Comparison of ENCODE assay signal across 1 cellular context in the genomic region with DNA sequence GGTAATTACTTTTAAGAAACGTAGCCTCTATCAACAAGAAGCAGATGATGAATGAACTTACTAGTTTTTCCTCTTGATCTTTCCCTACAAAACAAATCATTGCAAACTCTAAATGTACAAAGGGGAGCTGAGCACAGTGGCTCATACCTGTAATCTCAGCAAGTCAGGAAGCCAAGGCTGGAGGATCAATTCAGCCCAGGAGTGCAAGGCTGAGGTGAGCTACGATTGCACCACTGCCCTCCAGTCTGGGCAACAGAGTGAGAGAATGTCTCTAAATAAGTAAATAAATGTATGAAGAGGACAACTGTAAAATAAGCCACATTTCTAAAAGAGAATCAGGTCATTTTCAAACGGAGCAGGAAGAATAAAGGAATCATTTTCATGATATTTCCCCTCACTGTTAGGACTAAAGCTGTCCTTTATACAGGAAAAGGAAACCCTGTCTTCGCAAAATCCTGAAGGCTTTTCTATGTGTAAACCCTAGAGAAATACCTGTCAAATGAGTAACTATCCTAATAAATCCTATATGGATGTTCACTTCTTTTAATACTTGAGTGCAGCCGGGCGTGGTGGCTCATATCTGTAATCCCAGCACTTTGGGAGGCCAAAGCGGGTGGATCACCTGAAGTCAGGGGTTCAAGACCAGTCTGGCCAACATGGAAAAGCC.
TF ChIP-seq lines count a peak whose summit lies in the region.

No MANE protein-coding gene starts in this region.

TF ChIP-seq in WTC11, 78 proteins besides CTCF, POLR2A, EP300 and RAD21 (continued from another document):
- TF ChIP-seq HMGXB4 (CRISPR knock-in tag; IDR thresholded peaks at IDR 0.05), result no peak
- TF ChIP-seq, protein P1, sequence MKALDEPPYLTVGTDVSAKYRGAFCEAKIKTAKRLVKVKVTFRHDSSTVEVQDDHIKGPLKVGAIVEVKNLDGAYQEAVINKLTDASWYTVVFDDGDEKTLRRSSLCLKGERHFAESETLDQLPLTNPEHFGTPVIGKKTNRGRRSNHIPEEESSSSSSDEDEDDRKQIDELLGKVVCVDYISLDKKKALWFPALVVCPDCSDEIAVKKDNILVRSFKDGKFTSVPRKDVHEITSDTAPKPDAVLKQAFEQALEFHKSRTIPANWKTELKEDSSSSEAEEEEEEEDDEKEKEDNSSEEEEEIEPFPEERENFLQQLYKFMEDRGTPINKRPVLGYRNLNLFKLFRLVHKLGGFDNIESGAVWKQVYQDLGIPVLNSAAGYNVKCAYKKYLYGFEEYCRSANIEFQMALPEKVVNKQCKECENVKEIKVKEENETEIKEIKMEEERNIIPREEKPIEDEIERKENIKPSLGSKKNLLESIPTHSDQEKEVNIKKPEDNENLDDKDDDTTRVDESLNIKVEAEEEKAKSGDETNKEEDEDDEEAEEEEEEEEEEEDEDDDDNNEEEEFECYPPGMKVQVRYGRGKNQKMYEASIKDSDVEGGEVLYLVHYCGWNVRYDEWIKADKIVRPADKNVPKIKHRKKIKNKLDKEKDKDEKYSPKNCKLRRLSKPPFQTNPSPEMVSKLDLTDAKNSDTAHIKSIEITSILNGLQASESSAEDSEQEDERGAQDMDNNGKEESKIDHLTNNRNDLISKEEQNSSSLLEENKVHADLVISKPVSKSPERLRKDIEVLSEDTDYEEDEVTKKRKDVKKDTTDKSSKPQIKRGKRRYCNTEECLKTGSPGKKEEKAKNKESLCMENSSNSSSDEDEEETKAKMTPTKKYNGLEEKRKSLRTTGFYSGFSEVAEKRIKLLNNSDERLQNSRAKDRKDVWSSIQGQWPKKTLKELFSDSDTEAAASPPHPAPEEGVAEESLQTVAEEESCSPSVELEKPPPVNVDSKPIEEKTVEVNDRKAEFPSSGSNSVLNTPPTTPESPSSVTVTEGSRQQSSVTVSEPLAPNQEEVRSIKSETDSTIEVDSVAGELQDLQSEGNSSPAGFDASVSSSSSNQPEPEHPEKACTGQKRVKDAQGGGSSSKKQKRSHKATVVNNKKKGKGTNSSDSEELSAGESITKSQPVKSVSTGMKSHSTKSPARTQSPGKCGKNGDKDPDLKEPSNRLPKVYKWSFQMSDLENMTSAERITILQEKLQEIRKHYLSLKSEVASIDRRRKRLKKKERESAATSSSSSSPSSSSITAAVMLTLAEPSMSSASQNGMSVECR (CRISPR knock-in tag; IDR thresholded peaks at IDR 0.05; ENCODE audit: borderline replicate concordance), result no peak
- no peak for TF ChIP-seq ZNF121 (CRISPR knock-in tag; IDR thresholded peaks at IDR 0.05)
- TF ChIP-seq GRHL2 (CRISPR knock-in tag; IDR thresholded peaks at IDR 0.05; ENCODE audit: insufficient replicate concordance, severe bottlenecking), result no peak
- TF ChIP-seq NR3C1 (CRISPR knock-in tag; conservative IDR thresholded peaks at IDR 0.05; ENCODE audit: low read depth), result no peak
- no peak for TF ChIP-seq EMX1 (CRISPR knock-in tag; IDR thresholded peaks at IDR 0.05)
